8 cellular contexts compared by ENCODE assay signal in the genomic region with DNA sequence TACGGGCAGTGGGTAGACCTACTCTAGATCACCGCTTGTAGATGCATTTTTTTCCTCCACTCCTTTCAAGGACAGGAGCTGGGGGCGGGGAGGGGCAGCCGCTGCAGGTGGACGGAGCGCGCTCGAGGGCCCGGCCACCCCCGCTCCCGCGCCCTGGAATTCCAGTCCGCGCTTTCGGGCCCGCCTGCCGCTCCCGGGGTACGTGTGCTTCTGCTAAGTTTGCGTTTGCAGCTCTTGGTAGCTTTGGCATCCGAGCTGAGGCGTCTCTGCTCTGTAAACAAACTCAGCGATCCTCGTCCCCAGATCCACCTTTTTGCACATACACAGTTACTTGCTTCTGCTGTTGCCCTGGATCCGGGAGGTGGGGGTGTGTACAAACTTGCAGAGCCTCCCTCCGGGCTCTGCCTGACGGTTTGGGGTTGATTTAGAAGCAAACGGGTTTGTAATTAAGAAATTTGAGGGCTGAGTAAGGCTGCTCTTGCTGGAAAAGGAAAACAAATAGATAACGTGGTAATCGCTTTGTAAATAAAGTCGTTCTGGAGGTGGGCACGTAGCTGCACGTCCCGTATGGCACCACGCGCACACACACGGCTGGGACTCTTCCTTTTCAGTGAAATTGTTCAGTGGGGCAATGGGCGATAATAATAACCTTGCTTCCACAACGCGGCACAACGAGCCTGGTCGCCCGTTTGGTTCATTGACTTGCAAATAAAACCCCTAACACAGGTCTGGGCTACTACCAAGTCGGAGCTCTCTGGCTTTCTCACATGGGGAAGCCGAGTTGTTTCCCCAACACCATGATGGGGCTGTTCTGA. TPM values are rescaled to one million over a fixed set of nuclear protein-coding genes. Genes with fewer than 3 reads are reported as not detected.
DNase-seq lines count a peak whose midpoint lies in the region; ATAC-seq and TF ChIP-seq lines count a peak whose summit lies in the region.

No MANE protein-coding gene starts in this region.

- DNase-seq in GM06990 (ENCODE audit: extremely low read depth, insufficient read length) = peak; percentile 95
- peak; percentile 80 for DNase-seq in NCI-H1048 (lab: John Stamatoyannopoulos, UW)
- DNase-seq in SK-N-MC (ENCODE audit: low read depth, low spot score) = peak; percentile 93
- peak; percentile 53 to 92 (median 85) for DNase-seq in head of caudate nucleus
- peak; percentile 95 for DNase-seq in osteocyte (ENCODE audit: extremely low spot score, unreplicated experiment)

- H3K4me1 ChIP-seq in thymus (ENCODE audit: control insufficient read depth, insufficient read depth, low read length) = peaks cover 6% of the 10 kb centered on the region

- H3K36me3 Mint-ChIP-seq in activated naive CD4-positive, alpha-beta T cell treated with anti-CD3 and anti-CD28 coated beads, Interleukin-2, amount 50 U/mL, for 24 hours = peaks cover 6% of the 10 kb centered on the region
- peaks cover 35% of the 10 kb centered on the region for H3K36me3 Mint-ChIP-seq in osteocyte (ENCODE audit: unreplicated experiment)

- H3K27ac ChIP-seq in SK-N-MC = peak overlapping the region; percentile 99
- peak overlapping the region; percentile 97 for H3K27ac ChIP-seq in thymus (ENCODE audit: low read depth)

- H3K27me3 ChIP-seq in GM06990 (replicated peaks; ENCODE audit: control insufficient read depth, insufficient read depth, low read length) = no peaks in the 10 kb centered on the region
- H3K27me3 ChIP-seq in thymus (ENCODE audit: control insufficient read depth, insufficient read depth) = no peaks in the 10 kb centered on the region

- peak overlapping the region; percentile 60 for H3K4me3 ChIP-seq in GM06990 (replicated peaks; ENCODE audit: low read depth, low read length)
- H3K4me3 ChIP-seq in SK-N-MC = peak overlapping the region; percentile 94
- peak overlapping the region; percentile 63 for H3K4me3 ChIP-seq in thymus (ENCODE audit: low read length)

- no peaks in the 10 kb centered on the region for H3K9me3 ChIP-seq in SK-N-MC (ENCODE audit: low read depth, low read length)
- H3K9me3 ChIP-seq in thymus (ENCODE audit: control insufficient read depth) = no peaks in the 10 kb centered on the region

- no peaks in the 10 kb centered on the region for H3K9me3 Mint-ChIP-seq in activated naive CD4-positive, alpha-beta T cell treated with anti-CD3 and anti-CD28 coated beads, Interleukin-2, amount 50 U/mL, for 24 hours
- no peaks in the 10 kb centered on the region for H3K9me3 Mint-ChIP-seq in osteocyte (ENCODE audit: unreplicated experiment)

- peak overlapping the region; percentile 100 for H3K4me3 Mint-ChIP-seq in activated naive CD4-positive, alpha-beta T cell treated with anti-CD3 and anti-CD28 coated beads, Interleukin-2, amount 50 U/mL, for 24 hours
- H3K4me3 Mint-ChIP-seq in osteocyte (ENCODE audit: unreplicated experiment) = peak overlapping the region; percentile 93

- intact Hi-C loops in head of caudate nucleus (cut with DNase I) = loop anchor here (10.0 kb wide), 1 partner anchor 241 kb away; a partner anchor contains a TSS

- under 1% methylated on average over 45 of the region's 45 CpGs for WGBS in thymus

- peak; percentile 55 for ATAC-seq in HG02571 (IDR thresholded peaks at IDR 0.05; ENCODE audit: unreplicated experiment)

- H3K36me3 ChIP-seq in GM06990 (ENCODE audit: control insufficient read depth, insufficient read depth, low read length) (no peaks in the 10 kb centered on the region), SK-N-MC (ENCODE audit: insufficient read depth, low read length) (peaks cover 37% of the 10 kb centered on the region), thymus (ENCODE audit: control insufficient read depth, insufficient read depth) (no peaks in the 10 kb centered on the region)

- H3K4me1 Mint-ChIP-seq in activated naive CD4-positive, alpha-beta T cell treated with anti-CD3 and anti-CD28 coated beads, Interleukin-2, amount 50 U/mL, for 24 hours = peaks cover 36% of the 10 kb centered on the region
- peaks cover 25% of the 10 kb centered on the region for H3K4me1 Mint-ChIP-seq in osteocyte (ENCODE audit: unreplicated experiment)

- H3K9ac ChIP-seq in SK-N-MC (ENCODE audit: insufficient read length) = peak overlapping the region; percentile 96

- no peaks in the 10 kb centered on the region for H3K27me3 Mint-ChIP-seq in activated naive CD4-positive, alpha-beta T cell treated with anti-CD3 and anti-CD28 coated beads, Interleukin-2, amount 50 U/mL, for 24 hours
- H3K27me3 Mint-ChIP-seq in osteocyte (ENCODE audit: unreplicated experiment) = no peaks in the 10 kb centered on the region

- TF ChIP-seq CTCF in GM06990 (IDR thresholded peaks at IDR 0.05; ENCODE audit: insufficient read depth, low read length, poor library complexity, severe bottlenecking) (no peak), osteocyte (IDR thresholded peaks at IDR 0.05) (peak; percentile 28)

- peak overlapping the region; percentile 99 for H3K27ac Mint-ChIP-seq in activated naive CD4-positive, alpha-beta T cell treated with anti-CD3 and anti-CD28 coated beads, Interleukin-2, amount 50 U/mL, for 24 hours
- H3K27ac Mint-ChIP-seq in osteocyte (ENCODE audit: unreplicated experiment) = peak overlapping the region; percentile 94

RNA-seq across cellular contexts. Expression of a gene that starts 1.0 kb away (rescaled TPM):
- total RNA-seq in osteocyte = 417 and 421 TPM in 2 replicates
- polyA plus RNA-seq in thymus = 36.2 TPM

Comparison
In these comparisons a context has a peak if more than half of its experiments do, and no peak if none do; other contexts are left out.
1. Peak in every context shown above with its lines: DNase-seq, ATAC-seq, H3K4me3 ChIP-seq and H3K27ac ChIP-seq.